ENCODE assay signal across 9 cellular contexts in the genomic region with DNA sequence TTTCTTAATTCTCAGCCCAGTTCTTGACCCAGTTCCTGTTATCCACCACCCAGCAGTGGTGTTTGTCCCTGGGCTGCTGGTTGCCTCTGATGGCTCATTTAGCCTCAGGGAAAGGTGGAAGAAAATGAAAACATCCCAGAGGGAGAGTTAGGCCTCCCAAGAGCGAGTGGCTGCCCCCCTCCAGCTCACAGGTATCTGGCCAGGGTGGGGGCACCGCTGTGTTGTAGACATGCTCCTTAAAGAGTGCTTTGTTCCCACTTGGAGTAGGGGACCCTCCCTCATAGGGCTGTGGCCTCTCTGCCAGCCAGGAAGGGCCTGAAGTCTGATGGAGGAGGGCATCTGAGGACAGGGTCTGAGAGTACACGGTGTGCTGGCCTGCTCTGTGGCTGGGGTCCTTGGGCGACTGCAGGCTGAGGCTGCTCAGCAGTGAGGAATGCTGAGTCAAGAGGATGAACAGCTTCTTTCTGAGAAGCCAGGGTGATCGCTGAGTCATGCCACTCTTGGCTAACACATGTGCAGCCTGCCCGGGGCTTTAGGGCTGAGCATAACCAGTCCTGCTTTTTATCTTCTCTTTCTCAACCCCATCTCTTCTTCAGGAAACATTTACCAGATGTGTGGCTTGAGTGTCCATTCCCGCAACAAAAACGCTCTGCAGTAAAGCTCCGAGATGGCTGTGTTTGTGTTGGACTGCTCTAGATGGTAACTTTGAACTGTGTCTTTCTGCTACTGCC.
DNase-seq lines count a peak whose midpoint lies in the region; ATAC-seq and TF ChIP-seq lines count a peak whose summit lies in the region.
"Had no signal": no experiment of that assay in that cellular context is flagged by ENCODE, and none has a peak within 500 bp of the region (broad histone marks: within the 10 kb centered on the region; RNA-seq: fewer than 3 reads in every experiment).

No MANE protein-coding gene starts in this region.

- no peaks in the 10 kb centered on the region for H3K9me3 ChIP-seq in gastrocnemius medialis

- TF ChIP-seq POLR2A in NB4 (IDR thresholded peaks at IDR 0.05; ENCODE audit: extremely low read depth, insufficient read length) (no peak), gastrocnemius medialis (IDR thresholded peaks at IDR 0.05) (peak in 1 of 2 donors; percentile 16)

- no peaks in the 10 kb centered on the region for H3K36me3 ChIP-seq in gastrocnemius medialis

- intact Hi-C loops in gastrocnemius medialis (cut with DNase I; ENCODE audit: low total_unique reads), result no loop called here

- H3K27ac ChIP-seq in gastrocnemius medialis, result peak overlapping the region; percentile 89 to 95 (median 92)

- H3K4me3 ChIP-seq in NB4 (ENCODE audit: low read depth, low read length) (peak overlapping the region; percentile 7), gastrocnemius medialis (peak overlapping the region in 3 of 4 donors; percentile 17 to 35 (median 29))

- ATAC-seq in gastrocnemius medialis, result peak; percentile 78 to 80
- ATAC-seq in HG03342 (IDR thresholded peaks at IDR 0.05; ENCODE audit: unreplicated experiment), result no peak
- ATAC-seq in GM21360 (IDR thresholded peaks at IDR 0.05; ENCODE audit: unreplicated experiment), result no peak

- peaks cover 70 to 72% of the 10 kb centered on the region in 2 donors for H3K4me1 ChIP-seq in gastrocnemius medialis

- no peak for TF ChIP-seq CTCF in NB4 (IDR thresholded peaks at IDR 0.05; ENCODE audit: low read depth, low read length)
- TF ChIP-seq CTCF in gastrocnemius medialis (IDR thresholded peaks at IDR 0.05 in 4 of 5, conservative IDR thresholded peaks at IDR 0.05 in 1 of 5), result no peak

- DNase-seq in DMS53 (lab: John Stamatoyannopoulos, UW) (peak; percentile 89), NB4 (ENCODE audit: low read depth) (peak; percentile 99), amniotic stem cell (lab: John Stamatoyannopoulos, UW) (peak; percentile 91), hippocampal formation (lab: John Stamatoyannopoulos, UW) (peak; percentile 24 to 32), gastrocnemius medialis (peak; percentile 92 to 95), cerebellar cortex (ENCODE audit: low spot score) (no peak)
- DNase-seq: naive B cell had no signal

- no peaks in the 10 kb centered on the region for H3K27me3 ChIP-seq in gastrocnemius medialis

- in situ Hi-C loops in gastrocnemius medialis (cut with MboI; ENCODE audit: low sequenced_read_pairs in 4 of 4), result no loop called here

Comparison
In these comparisons a context has a peak if more than half of its experiments do, and no peak if none do; other contexts are left out.
1. ATAC-seq: peak in gastrocnemius medialis (2 of 2); none in HG03342 (single experiment) and GM21360 (single experiment).